6 cellular contexts compared by ENCODE assay signal in genomic region chr2:22883054-22883453, GRCh38.
"Had no signal": no experiment of that assay in that cellular context is flagged by ENCODE, and none has a peak within 500 bp of the region (broad histone marks: within the 10 kb centered on the region; RNA-seq: fewer than 3 reads in every experiment).

No MANE protein-coding gene starts in this region.

- DNase-seq: GOT3, H9, HCEC 1CT, IMR-90, KG1 had no signal

- H3K4me3 Mint-ChIP-seq: H9 had no signal

- ATAC-seq: K562 had no signal

- H3K4me3 ChIP-seq: K562 had no signal
